In the genomic region with DNA sequence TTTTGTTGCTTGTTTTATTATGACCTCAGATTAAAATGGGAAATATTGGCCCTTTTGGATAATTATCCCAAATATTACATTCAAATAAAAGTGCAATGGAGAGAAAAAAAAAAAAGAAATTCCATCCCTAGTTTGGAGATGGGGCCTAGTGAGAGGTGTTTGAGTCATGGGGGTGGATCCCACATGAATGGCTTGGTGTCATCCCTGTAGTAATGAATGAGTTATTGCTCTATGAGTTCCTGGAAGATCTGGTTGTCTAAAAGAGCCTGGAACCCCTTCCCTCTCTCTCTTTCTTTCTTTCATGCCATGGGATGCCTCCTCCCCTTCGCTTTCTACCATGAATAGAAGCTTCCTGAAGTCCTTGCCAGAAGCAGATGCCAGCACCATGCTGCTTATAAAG, we compare ENCODE assay signal across 33 cellular contexts. TPM values are rescaled to one million over a fixed set of nuclear protein-coding genes. Genes with fewer than 3 reads are reported as not detected.
"Had no signal": no experiment of that assay in that cellular context is flagged by ENCODE, and none has a peak within 500 bp of the region (broad histone marks: within the 10 kb centered on the region; RNA-seq: fewer than 3 reads in every experiment).

No MANE protein-coding gene starts in this region.

- H3K27ac ChIP-seq: brain microvascular endothelial cell, cardiac muscle cell, colonic mucosa, gastroesophageal sphincter, heart right ventricle had no signal

- H3K36me3 Mint-ChIP-seq: activated CD4-positive, alpha-beta memory T cell treated with anti-CD3 and anti-CD28 coated beads for 36 hours; activated CD8-positive, alpha-beta memory T cell treated with anti-CD3 and anti-CD28 coated beads, Interleukin-2, amount 10 ng/mL, durations not matched to agents 7 days and 5 days had no signal

- H3K4me3 Mint-ChIP-seq: activated CD4-positive, alpha-beta memory T cell treated with anti-CD3 and anti-CD28 coated beads for 36 hours; activated CD8-positive, alpha-beta memory T cell treated with anti-CD3 and anti-CD28 coated beads, Interleukin-2, amount 10 ng/mL, durations not matched to agents 7 days and 5 days; activated CD8-positive, alpha-beta T cell treated with anti-CD3 and anti-CD28 coated beads, Interleukin-2, amount 10 ng/mL, durations not matched to agents 7 days and 5 days; activated naive CD8-positive, alpha-beta T cell; activated T-helper 1 cell treated with anti-CD3 and anti-CD28 coated beads, Interleukin-12 subunit alpha, Interleukin-12 subunit beta, Interleukin-2, Interleukin-4 antibody, amounts not matched to agents 30 ng/mL and 10 ng/mL and 1 ng/mL, durations not matched to agents 14 hours and 24 hours and 36 hours had no signal

- H3K27ac Mint-ChIP-seq: activated CD4-positive, alpha-beta memory T cell treated with anti-CD3 and anti-CD28 coated beads for 36 hours; activated CD8-positive, alpha-beta memory T cell treated with anti-CD3 and anti-CD28 coated beads, Interleukin-2, amount 10 ng/mL, durations not matched to agents 7 days and 5 days; activated CD8-positive, alpha-beta T cell treated with anti-CD3 and anti-CD28 coated beads, Interleukin-2, amount 10 ng/mL, durations not matched to agents 7 days and 5 days; activated naive CD8-positive, alpha-beta T cell; activated T-helper 1 cell treated with anti-CD3 and anti-CD28 coated beads, Interleukin-12 subunit alpha, Interleukin-12 subunit beta, Interleukin-2, Interleukin-4 antibody, amounts not matched to agents 30 ng/mL and 10 ng/mL and 1 ng/mL, durations not matched to agents 14 hours and 24 hours and 36 hours had no signal

- ATAC-seq: activated CD8-positive, alpha-beta memory T cell treated with anti-CD3 and anti-CD28 coated beads, Interleukin-2, amount 10 ng/mL, durations not matched to agents 7 days and 5 days; activated CD8-positive, alpha-beta T cell treated with anti-CD3 and anti-CD28 coated beads, Interleukin-2, amount 10 ng/mL, durations not matched to agents 7 days and 5 days; esophagus mucosa; gastroesophageal sphincter; heart right ventricle had no signal

- DNase-seq: activated CD4-positive, alpha-beta memory T cell treated with anti-CD3 and anti-CD28 coated beads for 36 hours; activated CD4-positive, alpha-beta T cell treated with anti-CD3 and anti-CD28 coated beads for 48 hours; activated CD4-positive, CD25-positive, alpha-beta regulatory T cell; activated CD8-positive, alpha-beta memory T cell treated with anti-CD3 and anti-CD28 coated beads, Interleukin-2, amount 10 ng/mL, durations not matched to agents 7 days and 5 days; activated CD8-positive, alpha-beta memory T cell treated with anti-CD3 and anti-CD28 coated beads, Interleukin-2, amount 50 U/mL, for 4 hours; activated CD8-positive, alpha-beta T cell treated with anti-CD3 and anti-CD28 coated beads, Interleukin-2, amount 10 ng/mL, durations not matched to agents 7 days and 5 days; activated gamma-delta T cell; activated naive CD4-positive, alpha-beta T cell; activated naive CD4-positive, alpha-beta T cell treated with anti-CD3 and anti-CD28 coated beads, Interleukin-2, amount 50 U/mL, for 16 hours; activated T-cell treated with anti-CD3 and anti-CD28 coated beads, Interleukin-2, amount 50 U/mL, for 1 hour; activated T-cell treated with anti-CD3 and anti-CD28 coated beads, Interleukin-2, amount 50 U/mL, for 48 hours; amniotic stem cell; anterior cingulate cortex; brain microvascular endothelial cell; central memory CD4-positive, alpha-beta T cell; cerebellar nuclear complex; colonic mucosa; effector CD8-positive, alpha-beta T cell; foreskin melanocyte; heart right ventricle; T-helper 2 cell had no signal

- H3K9me3 ChIP-seq: colonic mucosa had no signal

- FAIRE-seq: astrocyte, endothelial cell of umbilical vein had no signal

- H3K4me1 ChIP-seq: colonic mucosa, gastroesophageal sphincter, heart right ventricle had no signal

- H3K27me3 ChIP-seq: brain microvascular endothelial cell, cardiac muscle cell, colonic mucosa, gastroesophageal sphincter, heart right ventricle had no signal

- H3K4me1 Mint-ChIP-seq: activated CD8-positive, alpha-beta memory T cell treated with anti-CD3 and anti-CD28 coated beads, Interleukin-2, amount 10 ng/mL, durations not matched to agents 7 days and 5 days had no signal

- H3K4me3 ChIP-seq: cardiac muscle cell, colonic mucosa, gastroesophageal sphincter, heart right ventricle had no signal

- H3K36me3 ChIP-seq: brain microvascular endothelial cell, cardiac muscle cell, colonic mucosa, gastroesophageal sphincter, heart right ventricle had no signal

RNA-seq across cellular contexts. Expression of gene PTF1A, which starts 52.4 kb away (rescaled TPM):
- total RNA-seq: activated CD4-positive, alpha-beta memory T cell treated with anti-CD3 and anti-CD28 coated beads for 36 hours; activated CD8-positive, alpha-beta memory T cell treated with anti-CD3 and anti-CD28 coated beads for 36 hours; activated CD8-positive, alpha-beta memory T cell treated with anti-CD3 and anti-CD28 coated beads, Interleukin-2, amount 10 ng/mL, durations not matched to agents 7 days and 5 days; activated CD8-positive, alpha-beta T cell treated with anti-CD3 and anti-CD28 coated beads, Interleukin-2, amount 10 ng/mL, durations not matched to agents 7 days and 5 days; activated T-helper 1 cell treated with anti-CD3 and anti-CD28 coated beads, Interleukin-12 subunit alpha, Interleukin-12 subunit beta, Interleukin-2, Interleukin-4 antibody, amounts not matched to agents 30 ng/mL and 10 ng/mL and 1 ng/mL, durations not matched to agents 14 hours and 24 hours and 36 hours; astrocyte; cardiac muscle cell; colonic mucosa; dermis microvascular lymphatic vessel endothelial cell; endothelial cell of umbilical vein; epithelial cell of proximal tubule; esophagus mucosa; gastroesophageal sphincter; glomerular endothelial cell; heart right ventricle; T-helper 1 cell treated with Interleukin-12 subunit alpha and Interleukin-12 subunit beta and Interleukin-4 antibody, amounts not matched to agents 30 ng/mL and 1 ng/mL, for 36 hours had no signal
- polyA plus RNA-seq: cardiac muscle cell, endothelial cell of umbilical vein, heart right ventricle had no signal
